16 cellular contexts compared by ENCODE assay signal in genomic region chr9:31065691-31066090, GRCh38.
"Had no signal": no experiment of that assay in that cellular context is flagged by ENCODE, and none has a peak within 500 bp of the region (broad histone marks: within the 10 kb centered on the region; RNA-seq: fewer than 3 reads in every experiment).

No MANE protein-coding gene starts in this region.

- H3K4me1 ChIP-seq: esophagus muscularis mucosa, foreskin keratinocyte, gastroesophageal sphincter, heart right ventricle, left lung, lower lobe of right lung had no signal

- ATAC-seq: foreskin keratinocyte, gastroesophageal sphincter, heart right ventricle, left cardiac atrium, left lung, left ventricle myocardium superior, lower lobe of right lung, mucosa of descending colon had no signal

- H3K27me3 ChIP-seq: esophagus muscularis mucosa, foreskin keratinocyte, gastroesophageal sphincter, heart right ventricle, left lung had no signal

- H3K27ac ChIP-seq: coronary artery, dorsolateral prefrontal cortex, esophagus muscularis mucosa, foreskin keratinocyte, gastroesophageal sphincter, heart right ventricle, left lung, lower lobe of right lung had no signal

- DNase-seq: dermis blood vessel endothelial cell; dorsolateral prefrontal cortex; effector CD4-positive, alpha-beta T cell; effector memory CD4-positive, alpha-beta T cell; foreskin keratinocyte; heart right ventricle; hippocampal formation; left cardiac atrium; left lung; left ventricle myocardium superior; lower lobe of right lung; mesenchymal stem cell; mucosa of descending colon had no signal

- H3K4me3 ChIP-seq: coronary artery, dorsolateral prefrontal cortex, esophagus muscularis mucosa, gastroesophageal sphincter, heart right ventricle, left lung, lower lobe of right lung, mucosa of descending colon had no signal

- H3K9me3 ChIP-seq: esophagus muscularis mucosa, gastroesophageal sphincter, left lung, lower lobe of right lung, mucosa of descending colon had no signal

- H3K36me3 ChIP-seq: esophagus muscularis mucosa, gastroesophageal sphincter, heart right ventricle, left lung, lower lobe of right lung had no signal
